ENCODE assay signal across 1 cellular context in genomic region chr2:165149439-165149838, GRCh38.
A peak's percentile ranks its signal among the peaks of the same experiment; 100 is the strongest.
TF ChIP-seq lines count a peak whose summit lies in the region.

No MANE protein-coding gene starts in this region.

TF ChIP-seq in GM12878, 131 proteins besides CTCF, POLR2A, EP300 and RAD21 (continued from another document):
- TF ChIP-seq RUNX3 (IDR thresholded peaks at IDR 0.05; ENCODE audit: low read length) (peak; percentile 17; the same call in 1 of the 2 replicates), MTA3 (IDR thresholded peaks at IDR 0.05; ENCODE audit: borderline replicate concordance, low read length) (no peak), POU2F2 (IDR thresholded peaks at IDR 0.05; ENCODE audit: borderline replicate concordance, low read depth, low read length) (no peak), NR2F1 (conservative IDR thresholded peaks at IDR 0.05) (no peak), SPI1 (IDR thresholded peaks at IDR 0.05; ENCODE audit: borderline replicate concordance, insufficient read depth, low read depth, low read length) (no peak), MEF2B (IDR thresholded peaks at IDR 0.05; ENCODE audit: partially characterized antibody, poor library complexity, severe bottlenecking) (peak; percentile 19), RFX5 (IDR thresholded peaks at IDR 0.05; ENCODE audit: low read depth, low read length) (no peak), ESRRA (IDR thresholded peaks at IDR 0.05; ENCODE audit: low read length) (no peak), HDGF (IDR thresholded peaks at IDR 0.05) (no peak)
- TF ChIP-seq, protein P1, sequence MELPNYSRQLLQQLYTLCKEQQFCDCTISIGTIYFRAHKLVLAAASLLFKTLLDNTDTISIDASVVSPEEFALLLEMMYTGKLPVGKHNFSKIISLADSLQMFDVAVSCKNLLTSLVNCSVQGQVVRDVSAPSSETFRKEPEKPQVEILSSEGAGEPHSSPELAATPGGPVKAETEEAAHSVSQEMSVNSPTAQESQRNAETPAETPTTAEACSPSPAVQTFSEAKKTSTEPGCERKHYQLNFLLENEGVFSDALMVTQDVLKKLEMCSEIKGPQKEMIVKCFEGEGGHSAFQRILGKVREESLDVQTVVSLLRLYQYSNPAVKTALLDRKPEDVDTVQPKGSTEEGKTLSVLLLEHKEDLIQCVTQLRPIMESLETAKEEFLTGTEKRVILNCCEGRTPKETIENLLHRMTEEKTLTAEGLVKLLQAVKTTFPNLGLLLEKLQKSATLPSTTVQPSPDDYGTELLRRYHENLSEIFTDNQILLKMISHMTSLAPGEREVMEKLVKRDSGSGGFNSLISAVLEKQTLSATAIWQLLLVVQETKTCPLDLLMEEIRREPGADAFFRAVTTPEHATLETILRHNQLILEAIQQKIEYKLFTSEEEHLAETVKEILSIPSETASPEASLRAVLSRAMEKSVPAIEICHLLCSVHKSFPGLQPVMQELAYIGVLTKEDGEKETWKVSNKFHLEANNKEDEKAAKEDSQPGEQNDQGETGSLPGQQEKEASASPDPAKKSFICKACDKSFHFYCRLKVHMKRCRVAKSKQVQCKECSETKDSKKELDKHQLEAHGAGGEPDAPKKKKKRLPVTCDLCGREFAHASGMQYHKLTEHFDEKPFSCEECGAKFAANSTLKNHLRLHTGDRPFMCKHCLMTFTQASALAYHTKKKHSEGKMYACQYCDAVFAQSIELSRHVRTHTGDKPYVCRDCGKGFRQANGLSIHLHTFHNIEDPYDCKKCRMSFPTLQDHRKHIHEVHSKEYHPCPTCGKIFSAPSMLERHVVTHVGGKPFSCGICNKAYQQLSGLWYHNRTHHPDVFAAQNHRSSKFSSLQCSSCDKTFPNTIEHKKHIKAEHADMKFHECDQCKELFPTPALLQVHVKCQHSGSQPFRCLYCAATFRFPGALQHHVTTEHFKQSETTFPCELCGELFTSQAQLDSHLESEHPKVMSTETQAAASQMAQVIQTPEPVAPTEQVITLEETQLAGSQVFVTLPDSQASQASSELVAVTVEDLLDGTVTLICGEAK (IDR thresholded peaks at IDR 0.05; ENCODE audit: borderline replicate concordance) = no peak
- TF ChIP-seq, protein P2, sequence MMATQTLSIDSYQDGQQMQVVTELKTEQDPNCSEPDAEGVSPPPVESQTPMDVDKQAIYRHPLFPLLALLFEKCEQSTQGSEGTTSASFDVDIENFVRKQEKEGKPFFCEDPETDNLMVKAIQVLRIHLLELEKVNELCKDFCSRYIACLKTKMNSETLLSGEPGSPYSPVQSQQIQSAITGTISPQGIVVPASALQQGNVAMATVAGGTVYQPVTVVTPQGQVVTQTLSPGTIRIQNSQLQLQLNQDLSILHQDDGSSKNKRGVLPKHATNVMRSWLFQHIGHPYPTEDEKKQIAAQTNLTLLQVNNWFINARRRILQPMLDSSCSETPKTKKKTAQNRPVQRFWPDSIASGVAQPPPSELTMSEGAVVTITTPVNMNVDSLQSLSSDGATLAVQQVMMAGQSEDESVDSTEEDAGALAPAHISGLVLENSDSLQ (IDR thresholded peaks at IDR 0.05) = peak; percentile 62; the same call in 1 of the 2 replicates
- TF ChIP-seq, protein P3, sequence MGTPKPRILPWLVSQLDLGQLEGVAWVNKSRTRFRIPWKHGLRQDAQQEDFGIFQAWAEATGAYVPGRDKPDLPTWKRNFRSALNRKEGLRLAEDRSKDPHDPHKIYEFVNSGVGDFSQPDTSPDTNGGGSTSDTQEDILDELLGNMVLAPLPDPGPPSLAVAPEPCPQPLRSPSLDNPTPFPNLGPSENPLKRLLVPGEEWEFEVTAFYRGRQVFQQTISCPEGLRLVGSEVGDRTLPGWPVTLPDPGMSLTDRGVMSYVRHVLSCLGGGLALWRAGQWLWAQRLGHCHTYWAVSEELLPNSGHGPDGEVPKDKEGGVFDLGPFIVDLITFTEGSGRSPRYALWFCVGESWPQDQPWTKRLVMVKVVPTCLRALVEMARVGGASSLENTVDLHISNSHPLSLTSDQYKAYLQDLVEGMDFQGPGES (IDR thresholded peaks at IDR 0.05) = no peak
- TF ChIP-seq, protein P4, sequence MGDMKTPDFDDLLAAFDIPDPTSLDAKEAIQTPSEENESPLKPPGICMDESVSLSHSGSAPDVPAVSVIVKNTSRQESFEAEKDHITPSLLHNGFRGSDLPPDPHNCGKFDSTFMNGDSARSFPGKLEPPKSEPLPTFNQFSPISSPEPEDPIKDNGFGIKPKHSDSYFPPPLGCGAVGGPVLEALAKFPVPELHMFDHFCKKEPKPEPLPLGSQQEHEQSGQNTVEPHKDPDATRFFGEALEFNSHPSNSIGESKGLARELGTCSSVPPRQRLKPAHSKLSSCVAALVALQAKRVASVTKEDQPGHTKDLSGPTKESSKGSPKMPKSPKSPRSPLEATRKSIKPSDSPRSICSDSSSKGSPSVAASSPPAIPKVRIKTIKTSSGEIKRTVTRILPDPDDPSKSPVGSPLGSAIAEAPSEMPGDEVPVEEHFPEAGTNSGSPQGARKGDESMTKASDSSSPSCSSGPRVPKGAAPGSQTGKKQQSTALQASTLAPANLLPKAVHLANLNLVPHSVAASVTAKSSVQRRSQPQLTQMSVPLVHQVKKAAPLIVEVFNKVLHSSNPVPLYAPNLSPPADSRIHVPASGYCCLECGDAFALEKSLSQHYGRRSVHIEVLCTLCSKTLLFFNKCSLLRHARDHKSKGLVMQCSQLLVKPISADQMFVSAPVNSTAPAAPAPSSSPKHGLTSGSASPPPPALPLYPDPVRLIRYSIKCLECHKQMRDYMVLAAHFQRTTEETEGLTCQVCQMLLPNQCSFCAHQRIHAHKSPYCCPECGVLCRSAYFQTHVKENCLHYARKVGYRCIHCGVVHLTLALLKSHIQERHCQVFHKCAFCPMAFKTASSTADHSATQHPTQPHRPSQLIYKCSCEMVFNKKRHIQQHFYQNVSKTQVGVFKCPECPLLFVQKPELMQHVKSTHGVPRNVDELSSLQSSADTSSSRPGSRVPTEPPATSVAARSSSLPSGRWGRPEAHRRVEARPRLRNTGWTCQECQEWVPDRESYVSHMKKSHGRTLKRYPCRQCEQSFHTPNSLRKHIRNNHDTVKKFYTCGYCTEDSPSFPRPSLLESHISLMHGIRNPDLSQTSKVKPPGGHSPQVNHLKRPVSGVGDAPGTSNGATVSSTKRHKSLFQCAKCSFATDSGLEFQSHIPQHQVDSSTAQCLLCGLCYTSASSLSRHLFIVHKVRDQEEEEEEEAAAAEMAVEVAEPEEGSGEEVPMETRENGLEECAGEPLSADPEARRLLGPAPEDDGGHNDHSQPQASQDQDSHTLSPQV (IDR thresholded peaks at IDR 0.05) = no peak
